In the genomic region with DNA sequence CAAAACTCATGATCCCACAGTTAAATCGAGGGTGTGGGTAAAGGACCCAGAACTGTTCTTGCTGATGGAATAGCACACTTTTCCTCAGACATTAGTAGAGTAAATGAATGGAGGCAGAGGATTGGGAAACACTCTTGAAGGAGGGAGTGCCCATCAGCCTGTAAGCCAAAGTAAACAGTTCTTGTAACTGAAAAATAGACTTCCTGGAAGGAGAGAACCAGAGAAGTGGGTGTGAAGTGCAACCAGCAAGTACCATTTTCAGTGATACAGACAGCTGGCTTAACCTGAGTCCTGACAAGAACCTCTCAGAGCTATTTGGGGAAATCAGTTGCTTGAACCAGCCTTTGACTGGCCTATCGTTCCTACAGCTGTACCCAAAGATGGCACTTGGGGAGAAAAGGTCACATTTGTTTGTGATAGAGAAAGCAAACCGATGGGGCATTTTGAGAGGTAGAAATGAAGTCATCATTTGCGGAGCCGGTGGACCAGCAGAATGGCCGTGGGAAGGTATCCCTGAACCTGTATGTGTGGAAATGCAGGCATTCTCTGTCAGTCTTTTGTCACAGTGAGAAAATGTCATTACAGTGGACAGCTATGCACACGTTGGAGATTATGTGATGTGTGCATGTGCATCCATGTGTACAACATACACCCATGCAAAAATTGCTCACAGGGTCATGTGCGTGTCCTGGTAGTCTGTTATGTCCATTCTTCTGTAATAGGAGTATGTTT, we compare ENCODE assay signal across 9 cellular contexts. TPM values are rescaled to one million over a fixed set of nuclear protein-coding genes. Genes with fewer than 3 reads are reported as not detected.
DNase-seq lines count a peak whose midpoint lies in the region; ATAC-seq and TF ChIP-seq lines count a peak whose summit lies in the region.
"Had no signal": no experiment of that assay in that cellular context is flagged by ENCODE, and none has a peak within 500 bp of the region (broad histone marks: within the 10 kb centered on the region; RNA-seq: fewer than 3 reads in every experiment).

No MANE protein-coding gene starts in this region.

- H3K4me2 ChIP-seq in PC-9, result peak overlapping the region; percentile 69
- H3K4me2 ChIP-seq: neural progenitor cell had no signal

- no peak for TF ChIP-seq CTCF in PC-9 (conservative IDR thresholded peaks at IDR 0.05)
- no peak for TF ChIP-seq CTCF in fibroblast of mammary gland (conservative IDR thresholded peaks at IDR 0.05; ENCODE audit: control insufficient read depth, insufficient read depth, low read depth, low read length)

- peak overlapping the region; percentile 78 for H3K27ac ChIP-seq in PC-9
- H3K27ac ChIP-seq: neural progenitor cell had no signal

- POLR2A ChIA-PET in PC-9 (lab: Charles Lee; ENCODE audit: unreplicated experiment), result no interaction called here

- no peaks in the 10 kb centered on the region for H3K9me2 ChIP-seq in PC-9 (ENCODE audit: insufficient read depth)

- intact Hi-C loops in PC-9 (cut with micrococcal nuclease; ENCODE audit: unreplicated experiment), result loop anchor here (5.0 kb wide), 2 partner anchors 89 to 189 kb away; no protein-coding TSS in a partner anchor
- intact Hi-C loops in sciatic nerve (cut with DNase I), result no loop called here

- peak; percentile 92 for ATAC-seq in sciatic nerve
- no peak for ATAC-seq in GM18858 (IDR thresholded peaks at IDR 0.05; ENCODE audit: unreplicated experiment)
- no peak for ATAC-seq in GM19351 (IDR thresholded peaks at IDR 0.05; ENCODE audit: unreplicated experiment)

- no peaks in the 10 kb centered on the region for H3K27me3 ChIP-seq in PC-9 (ENCODE audit: insufficient read depth, low read depth)
- H3K27me3 ChIP-seq: neural progenitor cell had no signal

- H3K36me3 ChIP-seq in PC-9 (ENCODE audit: low read depth), result 0 out of 2 replicates have a peak, but pooled peaks cover 8% of the 10 kb centered on the region
- H3K36me3 ChIP-seq: neural progenitor cell had no signal

- H4K20me1 ChIP-seq in PC-9 (ENCODE audit: insufficient read depth), result no peaks in the 10 kb centered on the region

- no peaks in the 10 kb centered on the region for H3K9me3 ChIP-seq in PC-9 (ENCODE audit: insufficient read depth, low read depth)

- DNase-seq in GM03348 (ENCODE audit: low spot score), result peak; percentile 57
- peak; percentile 21 to 82 for DNase-seq in PC-9
- peak; percentile 80 for DNase-seq in fibroblast of mammary gland (ENCODE audit: low read depth)
- DNase-seq in sciatic nerve (ENCODE audit: low spot score), result no peak
- no peak for DNase-seq in NCI-H82 (lab: John Stamatoyannopoulos, UW)
- no peak for DNase-seq in SK-N-DZ (ENCODE audit: low spot score)

- peaks cover 60% of the 10 kb centered on the region for H3F3A ChIP-seq in PC-9 (ENCODE audit: insufficient read depth, low read depth)

- CTCF ChIA-PET in PC-9 (lab: Charles Lee), result no interaction called here

- no TSS peak for BruUV-seq in PC-9 (replicated peaks; lab: Mats Ljungman, UMichigan)

- H3K79me2 ChIP-seq in PC-9 (ENCODE audit: low read depth), result peaks cover 96% of the 10 kb centered on the region

- no peak overlapping the region for H2AFZ ChIP-seq in PC-9
- H2AFZ ChIP-seq: neural progenitor cell had no signal

- H3K4me3 ChIP-seq in PC-9 (0 out of 2 replicates have a peak overlapping the region, but pooled peaks have one; percentile 16), fibroblast of mammary gland (ENCODE audit: control insufficient read depth, low read depth, low read length) (no peak overlapping the region)
- H3K4me3 ChIP-seq: neural progenitor cell had no signal

- H3K4me1 ChIP-seq in PC-9 (replicated peaks; ENCODE audit: insufficient read depth), result peaks cover 98% of the 10 kb centered on the region

RNA-seq across cellular contexts. Expression of a gene that starts 17.7 kb away (rescaled TPM):
- total RNA-seq in PC-9 (2021), result 133 and 154 TPM in 2 replicates
- total RNA-seq in sciatic nerve, result 209 TPM
- 0.22 and 0.31 TPM in 2 replicates for polyA plus RNA-seq in SK-N-DZ (2014; cell fraction: cytosol; rRNA removed)
- polyA plus RNA-seq in SK-N-DZ (2014; cell fraction: nucleus; rRNA removed), result 0.15 and 0.47 TPM in 2 replicates

Comparison
In these comparisons a context has a peak if more than half of its experiments do, and no peak if none do; other contexts are left out.
1. DNase-seq: peak in GM03348 (single experiment), PC-9 (2 of 2) and fibroblast of mammary gland (single experiment); none in sciatic nerve (single experiment), NCI-H82 (single experiment) and SK-N-DZ (single experiment).